9 cellular contexts compared by ENCODE assay signal in the genomic region with DNA sequence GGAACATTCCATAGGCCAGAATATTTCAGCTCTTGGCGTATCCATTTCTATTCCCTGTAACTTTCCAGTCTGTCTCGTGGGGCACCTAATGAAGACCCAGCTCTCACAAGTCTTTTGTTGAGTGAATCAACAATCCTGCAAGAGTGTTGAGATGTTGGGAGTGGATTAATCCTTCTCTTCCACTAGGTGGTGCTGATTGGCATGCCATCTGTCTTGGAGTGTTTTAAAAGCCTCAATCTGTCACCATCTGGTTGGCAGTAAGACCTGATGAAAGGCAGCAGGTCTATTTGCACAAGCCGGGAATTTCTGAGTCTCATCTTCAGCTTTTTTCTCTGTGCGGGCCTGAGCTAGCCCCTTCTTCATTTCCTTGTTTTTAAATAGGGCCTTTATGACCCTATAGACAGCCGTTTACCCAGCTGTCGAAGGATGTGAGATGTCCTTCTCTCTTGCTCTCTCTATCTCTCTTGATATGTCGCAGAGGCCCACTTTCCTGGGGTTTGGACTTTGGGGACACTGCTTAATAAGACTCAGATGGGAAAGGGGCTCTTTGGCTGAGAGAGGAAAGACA.
A peak's percentile ranks its signal among the peaks of the same experiment; 100 is the strongest.
DNase-seq lines count a peak whose midpoint lies in the region; ATAC-seq and TF ChIP-seq lines count a peak whose summit lies in the region.
"Had no signal": no experiment of that assay in that cellular context is flagged by ENCODE, and none has a peak within 500 bp of the region (broad histone marks: within the 10 kb centered on the region; RNA-seq: fewer than 3 reads in every experiment).

No MANE protein-coding gene starts in this region.

- 59% methylated on average over 7 of the region's 7 CpGs for WGBS in suprapubic skin

- no peaks in the 10 kb centered on the region for H3K9me3 ChIP-seq in suprapubic skin

- no peak overlapping the region for H3K27ac ChIP-seq in suprapubic skin
- H3K27ac ChIP-seq: epithelial cell of prostate had no signal

- H3K27ac Mint-ChIP-seq in endothelial cell (ENCODE audit: unreplicated experiment), result no peak overlapping the region

- no peaks in the 10 kb centered on the region for H3K9me3 Mint-ChIP-seq in endothelial cell (ENCODE audit: unreplicated experiment)

- H3K4me1 ChIP-seq in suprapubic skin, result no peaks in the 10 kb centered on the region

- TF ChIP-seq CTCF in GM12874 (IDR thresholded peaks at IDR 0.05; ENCODE audit: insufficient read depth, low read depth, low read length), result peak; percentile 52; the same call in 1 of the 2 replicates
- TF ChIP-seq CTCF in endothelial cell (IDR thresholded peaks at IDR 0.05; ENCODE audit: unreplicated experiment), result peak; percentile 41
- TF ChIP-seq CTCF in suprapubic skin (IDR thresholded peaks at IDR 0.05), result peak in 1 of 2 donors; percentile 29

- H3K27me3 ChIP-seq in suprapubic skin, result no peaks in the 10 kb centered on the region

- DNase-seq in AG20443 (ENCODE audit: low spot score), result peak; percentile 64
- peak; percentile 47 for DNase-seq in NCI-H82 treated with DMSO at 0.1 percent for 48 hours (lab: John Stamatoyannopoulos, UW; ENCODE audit: unreplicated experiment)
- no peak for DNase-seq in endothelial cell (ENCODE audit: low spot score)
- peak; percentile 12 for DNase-seq in mucosa of gallbladder (ENCODE audit: low spot score)
- DNase-seq in suprapubic skin (ENCODE audit: low spot score in 2 of 2), result no peak
- DNase-seq in NCI-H1092 (lab: John Stamatoyannopoulos, UW), result no peak

- H3K4me3 ChIP-seq in suprapubic skin, result no peak overlapping the region

- no peaks in the 10 kb centered on the region for H3K36me3 Mint-ChIP-seq in endothelial cell (ENCODE audit: low read depth, unreplicated experiment)

- H3K36me3 ChIP-seq in suprapubic skin, result no peaks in the 10 kb centered on the region

- TF ChIP-seq POLR2A in suprapubic skin (IDR thresholded peaks at IDR 0.05), result no peak

- TF ChIP-seq EP300 in suprapubic skin (IDR thresholded peaks at IDR 0.05), result no peak

- no peak overlapping the region for H3K4me3 Mint-ChIP-seq in endothelial cell (ENCODE audit: unreplicated experiment)

- peak; percentile 64 for ATAC-seq in HG02981 (IDR thresholded peaks at IDR 0.05; ENCODE audit: unreplicated experiment)

- no peaks in the 10 kb centered on the region for H3K27me3 Mint-ChIP-seq in endothelial cell (ENCODE audit: unreplicated experiment)

- H3K4me1 Mint-ChIP-seq in endothelial cell (ENCODE audit: unreplicated experiment), result no peaks in the 10 kb centered on the region

Comparison
In these comparisons a context has a peak if more than half of its experiments do, and no peak if none do; other contexts are left out.
1. DNase-seq: peak in AG20443 (single experiment), NCI-H82 treated with DMSO at 0.1 percent for 48 hours (single experiment) and mucosa of gallbladder (single experiment); none in endothelial cell (single experiment), suprapubic skin (0 of 2) and NCI-H1092 (single experiment).